ENCODE assay signal across 10 cellular contexts in genomic region chr16:70700101-70701020, GRCh38. TPM values are rescaled to one million over a fixed set of nuclear protein-coding genes. Genes with fewer than 3 reads are reported as not detected.
A peak's percentile ranks its signal among the peaks of the same experiment; 100 is the strongest.
DNase-seq lines count a peak whose midpoint lies in the region; ATAC-seq and TF ChIP-seq lines count a peak whose summit lies in the region.
"Had no signal": no experiment of that assay in that cellular context is flagged by ENCODE, and none has a peak within 500 bp of the region (broad histone marks: within the 10 kb centered on the region; RNA-seq: fewer than 3 reads in every experiment).

No MANE protein-coding gene starts in this region.

- H3K4me3 ChIP-seq in mammary epithelial cell (replicated peaks in 1 of 3; ENCODE audit: insufficient read depth in 1 of 3, low read depth in 2 of 3, low read length in 3 of 3) = no peak overlapping the region
- no peak overlapping the region for H3K4me3 ChIP-seq in lower lobe of right lung
- H3K4me3 ChIP-seq in thyroid gland (replicated peaks in 1 of 3) = no peak overlapping the region
- H3K4me3 ChIP-seq in SK-N-SH (ENCODE audit: low read depth in 2 of 2, low read length in 1 of 2) = no peak overlapping the region

- intact Hi-C loops in mammary epithelial cell (cut with micrococcal nuclease) = loop anchor here (1.0 kb wide), 1 partner anchor 14 kb away; the partner anchor contains the start of gene MTSS2
- intact Hi-C loops in lower lobe of right lung (cut with DNase I) = no loop called here
- intact Hi-C loops in thyroid gland (cut with DNase I) = no loop called here

- POLR2A ChIA-PET in SK-N-SH (lab: Yijun Ruan, JAX) = interaction anchor here (0.6 to 0.8 kb wide), 2 partner anchors 17 to 39 kb away, joined by 3 read pairs; no protein-coding TSS in a partner anchor

- H3K9me3 ChIP-seq in mammary epithelial cell (replicated peaks; ENCODE audit: insufficient read depth, low read length) (no peaks in the 10 kb centered on the region), lower lobe of right lung (no peaks in the 10 kb centered on the region), thyroid gland (no peaks in the 10 kb centered on the region), SK-N-SH (no peaks in the 10 kb centered on the region)

- no peaks in the 10 kb centered on the region for H4K20me1 ChIP-seq in mammary epithelial cell (ENCODE audit: insufficient read depth, low read length)
- H4K20me1 ChIP-seq in SK-N-SH (ENCODE audit: insufficient read depth) = no peaks in the 10 kb centered on the region

- TF ChIP-seq POLR2A in thyroid gland (IDR thresholded peaks at IDR 0.05) = no peak

- peak overlapping the region; percentile 59 for H3K4me2 ChIP-seq in mammary epithelial cell (ENCODE audit: insufficient read depth, low read depth, low read length)
- H3K4me2 ChIP-seq in SK-N-SH = no peak overlapping the region

- DNase-seq in NCI-H1694 treated with DMSO at 0.1 percent for 48 hours (lab: John Stamatoyannopoulos, UW) (peak; percentile 31), mammary epithelial cell (peak; percentile 84), lower lobe of right lung (peak; percentile 65), thyroid gland (peak; percentile 91), mesenteric fat pad (ENCODE audit: low spot score) (no peak), activated gamma-delta T cell treated with Interleukin-2 at 50 U/mL for 16 hours (no peak), SK-N-SH (no peak)
- DNase-seq: activated CD8-positive, alpha-beta memory T cell treated with anti-CD3 and anti-CD28 coated beads for 24 hours; NCI-H526 treated with DMSO at 0.1 percent for 48 hours had no signal

- TF ChIP-seq CTCF in mammary epithelial cell (conservative IDR thresholded peaks at IDR 0.05 in 1 of 2, IDR thresholded peaks at IDR 0.05 in 1 of 2; ENCODE audit: extremely low read depth in 1 of 2, insufficient read depth in 1 of 2, low read depth in 1 of 2, low read length in 2 of 2) = peak in 1 of 2 donors; percentile 14
- TF ChIP-seq CTCF in lower lobe of right lung (IDR thresholded peaks at IDR 0.05) = no peak
- TF ChIP-seq CTCF in thyroid gland (IDR thresholded peaks at IDR 0.05) = peak in 1 of 6 experiments; percentile 9
- TF ChIP-seq CTCF in SK-N-SH (IDR thresholded peaks at IDR 0.05) = no peak

- H3K27me3 ChIP-seq in mammary epithelial cell (ENCODE audit: insufficient read depth, low read length) = no peaks in the 10 kb centered on the region
- H3K27me3 ChIP-seq in lower lobe of right lung (ENCODE audit: low read depth) = no peaks in the 10 kb centered on the region
- H3K27me3 ChIP-seq in thyroid gland = no peaks in the 10 kb centered on the region
- no peaks in the 10 kb centered on the region for H3K27me3 ChIP-seq in SK-N-SH (ENCODE audit: insufficient read depth)

- H3K27ac ChIP-seq in mammary epithelial cell (ENCODE audit: insufficient read depth, low read depth, low read length) = peak overlapping the region; percentile 68
- no peak overlapping the region for H3K27ac ChIP-seq in lower lobe of right lung
- peak overlapping the region; percentile 17 to 61 (median 60) for H3K27ac ChIP-seq in thyroid gland
- H3K27ac ChIP-seq in SK-N-SH (ENCODE audit: low read depth in 2 of 2, low read length in 1 of 2) = peak overlapping the region in 1 of 2 experiments; percentile 96; a peak in 1 of 4 replicates

- TF ChIP-seq RAD21 in SK-N-SH (IDR thresholded peaks at IDR 0.05; ENCODE audit: low read length) = no peak

- WGBS in mammary epithelial cell (ENCODE audit: low coverage, missing lambda C conversion rate) = 9% methylated on average over 26 of the region's 30 CpGs
- 48 to 58% methylated on average over 22 to 30 of the region's 30 CpGs for WGBS in thyroid gland, 2 donors
- WGBS in SK-N-SH (ENCODE audit: low lambda C conversion rate) = 95% methylated on average over 23 of the region's 30 CpGs

- H3K36me3 ChIP-seq in mammary epithelial cell (ENCODE audit: insufficient read depth, low read length) (no peaks in the 10 kb centered on the region), lower lobe of right lung (peaks cover 14% of the 10 kb centered on the region), thyroid gland (peaks cover 0 to 4% of the 10 kb centered on the region in 2 donors), SK-N-SH (replicated peaks in 1 of 2; ENCODE audit: control insufficient read depth in 1 of 2, insufficient read depth in 2 of 2, low read length in 1 of 2) (no peaks in the 10 kb centered on the region)

- H3F3A ChIP-seq in SK-N-SH (replicated peaks; ENCODE audit: insufficient read depth) = peaks cover 17% of the 10 kb centered on the region

- no peaks in the 10 kb centered on the region for H3K79me2 ChIP-seq in mammary epithelial cell (ENCODE audit: insufficient read depth, low read length)
- no peaks in the 10 kb centered on the region for H3K79me2 ChIP-seq in SK-N-SH (ENCODE audit: insufficient read depth)

- dilution Hi-C loops in mammary epithelial cell (cut with HindIII; ENCODE audit: low sequenced_read_pairs) = no loop called here

- no peak for TF ChIP-seq EP300 in SK-N-SH (IDR thresholded peaks at IDR 0.05; ENCODE audit: borderline replicate concordance in 1 of 2, low read depth in 1 of 2, low read length in 1 of 2)

- ATAC-seq in lower lobe of right lung = peak in 1 of 2 donors; percentile 27
- ATAC-seq in GM21825 (IDR thresholded peaks at IDR 0.05; ENCODE audit: unreplicated experiment) = no peak

- H3K4me1 ChIP-seq in mammary epithelial cell (ENCODE audit: insufficient read depth, low read length) (peaks cover 81% of the 10 kb centered on the region), lower lobe of right lung (peaks cover 66% of the 10 kb centered on the region), thyroid gland (peaks cover 15 to 66% of the 10 kb centered on the region in 2 donors), SK-N-SH (ENCODE audit: control insufficient read depth in 1 of 2, insufficient read depth in 2 of 2, low read depth in 1 of 2, low read length in 1 of 2) (peaks cover 45 to 83% of the 10 kb centered on the region in 2 experiments; a peak in 3 of 4 replicates)

- in situ Hi-C loops in mammary epithelial cell (cut with MboI; ENCODE audit: low sequenced_read_pairs in 2 of 2) = no loop called here

- H3K9ac ChIP-seq in mammary epithelial cell (ENCODE audit: insufficient read depth, low read length) (peak overlapping the region; percentile 26), SK-N-SH (no peak overlapping the region)

- BruUV-seq in mammary epithelial cell (replicated peaks; lab: Mats Ljungman, UMichigan) = no TSS peak

- H2AFZ ChIP-seq in mammary epithelial cell (ENCODE audit: low read depth, low read length) = peak overlapping the region; percentile 55
- no peak overlapping the region for H2AFZ ChIP-seq in SK-N-SH (ENCODE audit: low read depth)

- CTCF ChIA-PET in mammary epithelial cell (lab: Charles Lee; ENCODE audit: low non-redundant PET) (no interaction called here), SK-N-SH (lab: Yijun Ruan, JAX) (interaction anchor here (0.8 to 1.7 kb wide), 2 partner anchors 10 to 100 kb away, joined by 3 read pairs; no protein-coding TSS in a partner anchor)

- no peaks in the 10 kb centered on the region for H3K9me2 ChIP-seq in SK-N-SH

TF ChIP-seq in SK-N-SH, 30 proteins besides CTCF, POLR2A, EP300 and RAD21 (continues in another document):
- no peak for TF ChIP-seq MEF2A (IDR thresholded peaks at IDR 0.05; ENCODE audit: borderline replicate concordance, low read depth)
- TF ChIP-seq TAF1 (IDR thresholded peaks at IDR 0.05; ENCODE audit: borderline replicate concordance, low read depth, low read length) = no peak
- TF ChIP-seq POLR2AphosphoS5 (IDR thresholded peaks at IDR 0.05; ENCODE audit: low read depth, low read length) = no peak
- TF ChIP-seq, protein P1, sequence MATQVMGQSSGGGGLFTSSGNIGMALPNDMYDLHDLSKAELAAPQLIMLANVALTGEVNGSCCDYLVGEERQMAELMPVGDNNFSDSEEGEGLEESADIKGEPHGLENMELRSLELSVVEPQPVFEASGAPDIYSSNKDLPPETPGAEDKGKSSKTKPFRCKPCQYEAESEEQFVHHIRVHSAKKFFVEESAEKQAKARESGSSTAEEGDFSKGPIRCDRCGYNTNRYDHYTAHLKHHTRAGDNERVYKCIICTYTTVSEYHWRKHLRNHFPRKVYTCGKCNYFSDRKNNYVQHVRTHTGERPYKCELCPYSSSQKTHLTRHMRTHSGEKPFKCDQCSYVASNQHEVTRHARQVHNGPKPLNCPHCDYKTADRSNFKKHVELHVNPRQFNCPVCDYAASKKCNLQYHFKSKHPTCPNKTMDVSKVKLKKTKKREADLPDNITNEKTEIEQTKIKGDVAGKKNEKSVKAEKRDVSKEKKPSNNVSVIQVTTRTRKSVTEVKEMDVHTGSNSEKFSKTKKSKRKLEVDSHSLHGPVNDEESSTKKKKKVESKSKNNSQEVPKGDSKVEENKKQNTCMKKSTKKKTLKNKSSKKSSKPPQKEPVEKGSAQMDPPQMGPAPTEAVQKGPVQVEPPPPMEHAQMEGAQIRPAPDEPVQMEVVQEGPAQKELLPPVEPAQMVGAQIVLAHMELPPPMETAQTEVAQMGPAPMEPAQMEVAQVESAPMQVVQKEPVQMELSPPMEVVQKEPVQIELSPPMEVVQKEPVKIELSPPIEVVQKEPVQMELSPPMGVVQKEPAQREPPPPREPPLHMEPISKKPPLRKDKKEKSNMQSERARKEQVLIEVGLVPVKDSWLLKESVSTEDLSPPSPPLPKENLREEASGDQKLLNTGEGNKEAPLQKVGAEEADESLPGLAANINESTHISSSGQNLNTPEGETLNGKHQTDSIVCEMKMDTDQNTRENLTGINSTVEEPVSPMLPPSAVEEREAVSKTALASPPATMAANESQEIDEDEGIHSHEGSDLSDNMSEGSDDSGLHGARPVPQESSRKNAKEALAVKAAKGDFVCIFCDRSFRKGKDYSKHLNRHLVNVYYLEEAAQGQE (IDR thresholded peaks at IDR 0.05; ENCODE audit: low read depth, low read length) = no peak
- TF ChIP-seq YY1 (IDR thresholded peaks at IDR 0.05; ENCODE audit: low read depth) = no peak

RNA-seq across cellular contexts. Expression of gene MTSS2, which starts 14.5 kb away (rescaled TPM):
- 10 to 100 TPM; 25.8 to 42.9 TPM for total RNA-seq in mammary epithelial cell
- polyA plus RNA-seq in mammary epithelial cell = 46.7 TPM
- 28.8 TPM for polyA minus RNA-seq in mammary epithelial cell
- 60.8 TPM for total RNA-seq in lower lobe of right lung
- 10 to 100 TPM; 11.3 to 39.8 (median 26.7) TPM for total RNA-seq in thyroid gland
- 50.3 TPM for total RNA-seq in mesenteric fat pad
- 41.3 and 54.1 TPM in 2 replicates for polyA plus RNA-seq in SK-N-SH (2012; rRNA removed)
- 25.3 and 37.7 TPM in 2 replicates for polyA plus RNA-seq in SK-N-SH (2012; cell fraction: cytosol; rRNA removed)
- 114 and 150 TPM in 2 replicates for polyA plus RNA-seq in SK-N-SH (2012; cell fraction: nucleus; rRNA removed)

RNA-seq across cellular contexts. Expression of gene IL34, which starts 54.0 kb away (rescaled TPM):
- total RNA-seq in mammary epithelial cell (10 to 100 TPM in 1 of 2 donors, under 1 TPM in 1; 0.49 to 42.7 TPM), lower lobe of right lung (2.6 TPM), thyroid gland (1 to 10 TPM; 3.5 to 9.6 (median 5.0) TPM), mesenteric fat pad (2.4 TPM)
- polyA plus RNA-seq in mammary epithelial cell (0.84 TPM), SK-N-SH (2012; rRNA removed) (0.18 and 0.19 TPM in 2 replicates)
- polyA minus RNA-seq in mammary epithelial cell = 2.3 TPM
- 0.17 and 0.26 TPM in 2 replicates for polyA plus RNA-seq in SK-N-SH (2012; cell fraction: cytosol; rRNA removed)
- polyA plus RNA-seq in SK-N-SH (2012; cell fraction: nucleus; rRNA removed) = 0.27 and 0.36 TPM in 2 replicates

Comparison
In these comparisons a context has a peak if more than half of its experiments do, and no peak if none do; other contexts are left out.
1. DNase-seq: peak in NCI-H1694 treated with DMSO at 0.1 percent for 48 hours (single experiment), mammary epithelial cell (single experiment), lower lobe of right lung (single experiment) and thyroid gland (2 of 2); none in mesenteric fat pad (single experiment), activated gamma-delta T cell treated with Interleukin-2 at 50 U/mL for 16 hours (single experiment) and SK-N-SH (single experiment).